ENCODE assay signal across 29 cellular contexts in genomic region chrX:140337263-140337662, GRCh38.
"Had no signal": no experiment of that assay in that cellular context is flagged by ENCODE, and none has a peak within 500 bp of the region (broad histone marks: within the 10 kb centered on the region; RNA-seq: fewer than 3 reads in every experiment).

No MANE protein-coding gene starts in this region.

- H3K4me3 Mint-ChIP-seq: stimulated activated effector memory CD8-positive, alpha-beta T cell treated with anti-CD3 and anti-CD28 coated beads, Interleukin-12 subunit alpha, Interleukin-12 subunit beta, amount 100 ng/mL, for 72 hours; stimulated activated memory B cell treated with anti-CD40 and anti-IgM and Interleukin-4, amounts not matched to agents 10 μg/mL and 1 μg/mL and 100 μg/mL, for 72 hours; stimulated activated naive B cell treated with anti-CD40 and anti-IgM and Interleukin-4, amounts not matched to agents 10 μg/mL and 1 μg/mL and 100 μg/mL, for 72 hours; stimulated activated naive CD8-positive, alpha-beta T cell treated with anti-CD3 and anti-CD28 coated beads, Interleukin-15, amount 100 ng/mL, for 72 hours; stimulated activated naive CD8-positive, alpha-beta T cell treated with anti-CD3 and anti-CD28 coated beads, Interleukin-15, Interleukin-2, amounts not matched to agents 100 ng/mL and 50 ng/mL, for 24 hours; type B pancreatic cell had no signal

- ATAC-seq: stimulated activated effector memory CD8-positive, alpha-beta T cell treated with anti-CD3 and anti-CD28 coated beads, Interleukin-12 subunit alpha, Interleukin-12 subunit beta, amount 100 ng/mL, for 72 hours; stimulated activated memory B cell treated with anti-CD40 and anti-IgM and Interleukin-4, amounts not matched to agents 10 μg/mL and 1 μg/mL and 100 μg/mL, for 72 hours; stimulated activated naive B cell treated with anti-CD40 and anti-IgM and Interleukin-4, amounts not matched to agents 10 μg/mL and 1 μg/mL and 100 μg/mL, for 72 hours; stimulated activated naive CD8-positive, alpha-beta T cell treated with anti-CD3 and anti-CD28 coated beads, Interleukin-15, amount 100 ng/mL, for 72 hours; stimulated activated naive CD8-positive, alpha-beta T cell treated with anti-CD3 and anti-CD28 coated beads, Interleukin-15, Interleukin-2, amounts not matched to agents 100 U/mL and 50 U/mL, for 24 hours; upper lobe of right lung had no signal

- H3K4me1 Mint-ChIP-seq: stimulated activated effector memory CD8-positive, alpha-beta T cell treated with anti-CD3 and anti-CD28 coated beads, Interleukin-12 subunit alpha, Interleukin-12 subunit beta, amount 100 ng/mL, for 72 hours; stimulated activated memory B cell treated with anti-CD40 and anti-IgM and Interleukin-4, amounts not matched to agents 10 μg/mL and 1 μg/mL and 100 μg/mL, for 72 hours; stimulated activated naive B cell treated with anti-CD40 and anti-IgM and Interleukin-4, amounts not matched to agents 10 μg/mL and 1 μg/mL and 100 μg/mL, for 72 hours; stimulated activated naive CD8-positive, alpha-beta T cell treated with anti-CD3 and anti-CD28 coated beads, Interleukin-15, amount 100 ng/mL, for 72 hours had no signal

- H3K27me3 Mint-ChIP-seq: stimulated activated memory B cell treated with anti-CD40 and anti-IgM and Interleukin-4, amounts not matched to agents 10 μg/mL and 1 μg/mL and 100 μg/mL, for 72 hours; stimulated activated naive B cell treated with anti-CD40 and anti-IgM and Interleukin-4, amounts not matched to agents 10 μg/mL and 1 μg/mL and 100 μg/mL, for 72 hours; stimulated activated naive CD8-positive, alpha-beta T cell treated with anti-CD3 and anti-CD28 coated beads, Interleukin-15, amount 100 ng/mL, for 72 hours; stimulated activated naive CD8-positive, alpha-beta T cell treated with anti-CD3 and anti-CD28 coated beads, Interleukin-15, Interleukin-2, amounts not matched to agents 100 ng/mL and 50 ng/mL, for 24 hours had no signal

- DNase-seq: stimulated activated CD4-positive, alpha-beta T cell treated with anti-CD3 and anti-CD28 coated beads, Interleukin-2, amount 100 ng/mL, for 48 hours; stimulated activated CD4-positive, alpha-beta T cell treated with anti-CD3 and anti-CD28 coated beads, Interleukin-4, amount 100 ng/mL, for 1 hour; stimulated activated CD4-positive, alpha-beta T cell treated with anti-CD3 and anti-CD28 coated beads, Interleukin-4, amount 100 ng/mL, for 24 hours; stimulated activated CD4-positive, alpha-beta T cell treated with anti-CD3 and anti-CD28 coated beads, Interleukin-4, amount 100 ng/mL, for 4 hours; stimulated activated CD8-positive, alpha-beta memory T cell treated with anti-CD3 and anti-CD28 coated beads, Interleukin-4, amount 100 ng/mL, for 48 hours; stimulated activated naive B cell treated with anti-CD40 and anti-IgM and Interleukin-4, amounts not matched to agents 10 μg/mL and 1 μg/mL and 100 μg/mL, for 72 hours; stimulated activated naive CD4-positive, alpha-beta T cell; stimulated activated naive CD4-positive, alpha-beta T cell treated with Interleukin-2 at 50 U/mL for 16 hours; stimulated activated naive CD8-positive, alpha-beta T cell treated with anti-CD3 and anti-CD28 coated beads, Interleukin-15, amount 100 ng/mL, for 72 hours; stimulated activated naive CD8-positive, alpha-beta T cell treated with anti-CD3 and anti-CD28 coated beads, Interleukin-15, Interleukin-2, amounts not matched to agents 100 U/mL and 50 U/mL, for 24 hours; stomach; substantia nigra; testis; thyroid gland; tibial artery; transverse colon; trophoblast cell; upper lobe of left lung; upper lobe of right lung; uterus had no signal

- H3K27ac ChIP-seq: stomach, suprapubic skin, testis, thoracic aorta, thyroid gland, tibial artery, tibial nerve, transverse colon, upper lobe of left lung, upper lobe of right lung, uterus, vagina had no signal

- H3K4me1 ChIP-seq: stomach, suprapubic skin, testis, thyroid gland, tibial artery, tibial nerve, transverse colon, upper lobe of left lung, upper lobe of right lung, uterus, vagina had no signal

- H3K36me3 Mint-ChIP-seq: stimulated activated effector memory CD8-positive, alpha-beta T cell treated with anti-CD3 and anti-CD28 coated beads, Interleukin-12 subunit alpha, Interleukin-12 subunit beta, amount 100 ng/mL, for 72 hours; stimulated activated memory B cell treated with anti-CD40 and anti-IgM and Interleukin-4, amounts not matched to agents 10 μg/mL and 1 μg/mL and 100 μg/mL, for 72 hours; stimulated activated naive B cell treated with anti-CD40 and anti-IgM and Interleukin-4, amounts not matched to agents 10 μg/mL and 1 μg/mL and 100 μg/mL, for 72 hours; type B pancreatic cell had no signal

- H3K27ac Mint-ChIP-seq: stimulated activated effector memory CD8-positive, alpha-beta T cell treated with anti-CD3 and anti-CD28 coated beads, Interleukin-12 subunit alpha, Interleukin-12 subunit beta, amount 100 ng/mL, for 72 hours; stimulated activated memory B cell treated with anti-CD40 and anti-IgM and Interleukin-4, amounts not matched to agents 10 μg/mL and 1 μg/mL and 100 μg/mL, for 72 hours; stimulated activated naive B cell treated with anti-CD40 and anti-IgM and Interleukin-4, amounts not matched to agents 10 μg/mL and 1 μg/mL and 100 μg/mL, for 72 hours; stimulated activated naive CD8-positive, alpha-beta T cell treated with anti-CD3 and anti-CD28 coated beads, Interleukin-15, amount 100 ng/mL, for 72 hours; stimulated activated naive CD8-positive, alpha-beta T cell treated with anti-CD3 and anti-CD28 coated beads, Interleukin-15, Interleukin-2, amounts not matched to agents 100 ng/mL and 50 ng/mL, for 24 hours; type B pancreatic cell had no signal

- H3K9me3 ChIP-seq: stomach, suprapubic skin, testis, thoracic aorta, thyroid gland, tibial artery, tibial nerve, transverse colon, upper lobe of left lung, upper lobe of right lung, uterus, vagina had no signal

- H3K27me3 ChIP-seq: stomach, suprapubic skin, testis, thyroid gland, tibial artery, tibial nerve, transverse colon, upper lobe of left lung, upper lobe of right lung, uterus, vagina had no signal

- H3K36me3 ChIP-seq: stomach, suprapubic skin, thoracic aorta, thyroid gland, tibial artery, tibial nerve, transverse colon, upper lobe of left lung, upper lobe of right lung, uterus, vagina had no signal

- H3K9me3 Mint-ChIP-seq: stimulated activated memory B cell treated with anti-CD40 and anti-IgM and Interleukin-4, amounts not matched to agents 10 μg/mL and 1 μg/mL and 100 μg/mL, for 72 hours; stimulated activated naive CD8-positive, alpha-beta T cell treated with anti-CD3 and anti-CD28 coated beads, Interleukin-15, amount 100 ng/mL, for 72 hours; stimulated activated naive CD8-positive, alpha-beta T cell treated with anti-CD3 and anti-CD28 coated beads, Interleukin-15, Interleukin-2, amounts not matched to agents 100 ng/mL and 50 ng/mL, for 24 hours; type B pancreatic cell had no signal

- FAIRE-seq: urothelium cell line had no signal

- H3K4me3 ChIP-seq: stomach, suprapubic skin, testis, thoracic aorta, thyroid gland, tibial artery, tibial nerve, transverse colon, upper lobe of left lung, upper lobe of right lung, uterus, vagina had no signal
